17 cellular contexts compared by ENCODE assay signal in genomic region chr1:195608883-195609282, GRCh38.
A peak's percentile ranks its signal among the peaks of the same experiment; 100 is the strongest.
DNase-seq lines count a peak whose midpoint lies in the region; FAIRE-seq and TF ChIP-seq lines count a peak whose summit lies in the region.
"Had no signal": no experiment of that assay in that cellular context is flagged by ENCODE, and none has a peak within 500 bp of the region (broad histone marks: within the 10 kb centered on the region; RNA-seq: fewer than 3 reads in every experiment).

No MANE protein-coding gene starts in this region.

- no peak overlapping the region for H3K27ac Mint-ChIP-seq in HFFc6
- no peak overlapping the region for H3K27ac Mint-ChIP-seq in CD8-positive, alpha-beta memory T cell
- H3K27ac Mint-ChIP-seq: activated CD8-positive, alpha-beta T cell treated with anti-CD3 and anti-CD28 coated beads, Interleukin-2, amount 10 ng/mL, durations not matched to agents 7 days and 5 days; activated naive CD8-positive, alpha-beta T cell treated with anti-CD3 and anti-CD28 coated beads, Interleukin-2, amount 50 U/mL, for 24 hours had no signal

- H3K27me3 Mint-ChIP-seq in HFFc6 (ENCODE audit: insufficient read depth), result no peaks in the 10 kb centered on the region
- H3K27me3 Mint-ChIP-seq in CD8-positive, alpha-beta memory T cell, result no peaks in the 10 kb centered on the region
- H3K27me3 Mint-ChIP-seq: activated naive CD8-positive, alpha-beta T cell treated with anti-CD3 and anti-CD28 coated beads, Interleukin-2, amount 50 U/mL, for 24 hours; central memory CD8-positive, alpha-beta T cell had no signal

- H3K4me1 Mint-ChIP-seq in HFFc6 (ENCODE audit: low read depth), result peaks cover 20% of the 10 kb centered on the region
- no peaks in the 10 kb centered on the region for H3K4me1 Mint-ChIP-seq in CD8-positive, alpha-beta memory T cell
- H3K4me1 Mint-ChIP-seq: activated naive CD8-positive, alpha-beta T cell treated with anti-CD3 and anti-CD28 coated beads, Interleukin-2, amount 50 U/mL, for 24 hours; central memory CD8-positive, alpha-beta T cell had no signal

- H3K36me3 ChIP-seq in iPS DF 6.9 (ENCODE audit: control insufficient read depth, insufficient read depth, low read length) (no peaks in the 10 kb centered on the region), stomach (no peaks in the 10 kb centered on the region)
- H3K36me3 ChIP-seq in CD8-positive, alpha-beta memory T cell (ENCODE audit: insufficient read depth, low read length), result no peaks in the 10 kb centered on the region
- H3K36me3 ChIP-seq: sigmoid colon had no signal

- H3K4me3 ChIP-seq in iPS DF 6.9 (ENCODE audit: low read length) (no peak overlapping the region), stomach (no peak overlapping the region)
- H3K4me3 ChIP-seq in CD8-positive, alpha-beta memory T cell (ENCODE audit: low read length), result no peak overlapping the region
- H3K4me3 ChIP-seq: sigmoid colon had no signal

- no peaks in the 10 kb centered on the region for H3K4me1 ChIP-seq in iPS DF 6.9 (ENCODE audit: control insufficient read depth, insufficient read depth, low read length)
- no peaks in the 10 kb centered on the region for H3K4me1 ChIP-seq in CD8-positive, alpha-beta memory T cell (ENCODE audit: insufficient read depth, low read length)
- H3K4me1 ChIP-seq in stomach, result no peaks in the 10 kb centered on the region
- H3K4me1 ChIP-seq: sigmoid colon had no signal

- DNase-seq in HFFc6 (no peak), iPS DF 6.9 (ENCODE audit: low read depth, low spot score) (peak; percentile 1), frontal cortex (ENCODE audit: low spot score in 2 of 2) (no peak), NCI-H1436 (lab: John Stamatoyannopoulos, UW) (no peak), stomach (no peak)
- DNase-seq in CD8-positive, alpha-beta memory T cell, result no peak
- DNase-seq: activated CD8-positive, alpha-beta T cell treated with anti-CD3 and anti-CD28 coated beads, Interleukin-2, amount 10 ng/mL, durations not matched to agents 7 days and 5 days; activated naive CD8-positive, alpha-beta T cell treated with anti-CD3 and anti-CD28 coated beads, Interleukin-2, amount 50 U/mL, for 24 hours; DMS79; GOT3; NCI-H1092; NCI-H226; sigmoid colon; SW 1271 had no signal

- no peak for TF ChIP-seq EP300 in stomach (IDR thresholded peaks at IDR 0.05)

- intact Hi-C loops in stomach (cut with DNase I; ENCODE audit: low total_unique reads), result no loop called here

- peak; percentile 31 for FAIRE-seq in TTC549 (lab: Jason Lieb, UNC)
- no peak for FAIRE-seq in frontal cortex (lab: Jason Lieb, UNC)

- H3K27ac ChIP-seq in C4-2B (no peak overlapping the region), iPS DF 6.9 (ENCODE audit: low read length) (no peak overlapping the region), stomach (no peak overlapping the region)
- H3K27ac ChIP-seq in CD8-positive, alpha-beta memory T cell (ENCODE audit: low read depth, low read length), result no peak overlapping the region
- H3K27ac ChIP-seq: sigmoid colon had no signal

- CTCF ChIA-PET in CD8-positive, alpha-beta memory T cell (lab: Charles Lee), result no interaction called here

- H3K27me3 ChIP-seq in iPS DF 6.9 (ENCODE audit: control insufficient read depth, insufficient read depth, low read length) (no peaks in the 10 kb centered on the region), stomach (no peaks in the 10 kb centered on the region)
- H3K27me3 ChIP-seq in CD8-positive, alpha-beta memory T cell (ENCODE audit: insufficient read depth, low read length, poor library complexity, severe bottlenecking), result no peaks in the 10 kb centered on the region
- H3K27me3 ChIP-seq: sigmoid colon had no signal

- peaks cover 5% of the 10 kb centered on the region for H3K36me3 Mint-ChIP-seq in HFFc6 (ENCODE audit: low read depth)
- H3K36me3 Mint-ChIP-seq in CD8-positive, alpha-beta memory T cell, result peaks cover 0 to 2% (median 0%) of the 10 kb centered on the region in 3 donors

- H3K4me3 Mint-ChIP-seq in HFFc6, result no peak overlapping the region
- no peak overlapping the region for H3K4me3 Mint-ChIP-seq in CD8-positive, alpha-beta memory T cell
- H3K4me3 Mint-ChIP-seq: activated CD8-positive, alpha-beta T cell treated with anti-CD3 and anti-CD28 coated beads, Interleukin-2, amount 10 ng/mL, durations not matched to agents 7 days and 5 days; activated naive CD8-positive, alpha-beta T cell treated with anti-CD3 and anti-CD28 coated beads, Interleukin-2, amount 50 U/mL, for 24 hours; central memory CD8-positive, alpha-beta T cell had no signal

- TF ChIP-seq CTCF in C4-2B (conservative IDR thresholded peaks at IDR 0.05), result peak; percentile 39
- TF ChIP-seq CTCF in HFFc6 (IDR thresholded peaks at IDR 0.05), result peak; percentile 52
- TF ChIP-seq CTCF in stomach (IDR thresholded peaks at IDR 0.05), result no peak

- WGBS in iPS DF 6.9 (ENCODE audit: insufficient coverage, insufficient read length), result no CpG with 5 or more reads among the region's 1 CpG
- WGBS in stomach, 5 donors, result 92 to 100% (median 97%) methylated on average over 1 of the region's 1 CpG

- POLR2A ChIA-PET in CD8-positive, alpha-beta memory T cell (lab: Charles Lee), result no interaction called here

- peaks cover 3% of the 10 kb centered on the region; the same call in 1 of the 2 replicates for H3K9me3 Mint-ChIP-seq in HFFc6
- peaks cover 2 to 22% (median 3%) of the 10 kb centered on the region in 5 donors for H3K9me3 Mint-ChIP-seq in CD8-positive, alpha-beta memory T cell

- no peak for TF ChIP-seq POLR2A in stomach (IDR thresholded peaks at IDR 0.05)

- H3K9me3 ChIP-seq in iPS DF 6.9 (ENCODE audit: control insufficient read depth, insufficient read depth, low read length), result no peaks in the 10 kb centered on the region; the same call in 1 of the 2 replicates
- no peaks in the 10 kb centered on the region for H3K9me3 ChIP-seq in CD8-positive, alpha-beta memory T cell (ENCODE audit: low read length)
- peaks cover 0 to 21% (median 0%) of the 10 kb centered on the region in 4 donors for H3K9me3 ChIP-seq in stomach

Comparison
In these comparisons a context has a peak if more than half of its experiments do, and no peak if none do; other contexts are left out.
1. CTCF ChIP-seq: peak in C4-2B (single experiment) and HFFc6 (single experiment); none in stomach (0 of 7).